Comparison of ENCODE assay signal across 8 cellular contexts in the genomic region with DNA sequence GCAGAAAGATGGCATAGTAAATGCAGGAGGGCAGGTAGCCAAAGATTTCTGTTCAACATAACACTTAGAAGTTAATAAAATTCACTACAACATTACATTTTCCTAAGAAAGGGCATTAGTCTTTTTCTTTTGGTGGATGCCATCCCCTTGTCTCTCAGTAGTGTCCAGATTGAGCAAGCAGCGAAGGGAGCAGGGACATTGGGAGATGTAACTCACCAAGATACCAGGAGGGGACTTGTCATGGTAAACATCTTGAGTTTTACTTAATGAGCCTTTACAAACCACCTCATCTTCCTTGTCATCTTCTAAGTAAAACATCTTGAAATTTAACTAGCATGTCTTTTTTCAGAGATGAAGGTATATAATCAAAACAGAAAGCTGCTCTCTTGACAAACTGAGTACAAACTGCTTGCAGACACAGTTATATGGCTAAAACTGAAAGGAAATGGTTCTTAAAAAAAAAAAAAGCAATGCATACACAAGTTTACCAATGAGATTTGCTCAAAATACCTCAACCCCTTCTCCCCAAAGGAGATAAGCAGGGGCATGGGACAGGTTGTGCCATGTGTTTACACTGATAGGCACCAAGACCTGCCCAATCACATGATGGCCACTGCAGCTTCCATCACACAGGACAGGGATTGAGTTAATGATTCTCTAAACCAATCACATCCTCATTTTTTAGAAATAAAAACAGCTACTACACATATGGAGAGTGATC. TPM values are rescaled to one million over a fixed set of nuclear protein-coding genes. Genes with fewer than 3 reads are reported as not detected.
DNase-seq lines count a peak whose midpoint lies in the region; ATAC-seq and TF ChIP-seq lines count a peak whose summit lies in the region.

No MANE protein-coding gene starts in this region.

- TF ChIP-seq POLR2A in gastrocnemius medialis (IDR thresholded peaks at IDR 0.05), result no peak

- peak overlapping the region; percentile 81 for H3K27ac ChIP-seq in RWPE2 (ENCODE audit: poor library complexity, severe bottlenecking)
- H3K27ac ChIP-seq in endodermal cell (ENCODE audit: low read depth, low read length), result no peak overlapping the region
- peak overlapping the region in 3 of 4 donors; percentile 35 to 79 (median 48) for H3K27ac ChIP-seq in gastrocnemius medialis

- WGBS in endodermal cell (ENCODE audit: insufficient coverage in 1 of 2, insufficient read length in 1 of 2), 2 experiments, result 83 to 100% methylated on average over 1 of the region's 1 CpG

- H3K4me1 Mint-ChIP-seq in endodermal cell, result peaks cover 36% of the 10 kb centered on the region

- peaks cover 2% of the 10 kb centered on the region for H3K36me3 Mint-ChIP-seq in endodermal cell (ENCODE audit: low read depth)

- no peaks in the 10 kb centered on the region for H3K27me3 Mint-ChIP-seq in endodermal cell (ENCODE audit: insufficient read depth)

- no peaks in the 10 kb centered on the region for H3K9me3 Mint-ChIP-seq in endodermal cell

- peak overlapping the region; percentile 44; the same call in 1 of the 2 replicates for H3K4me3 ChIP-seq in GM08714 (ENCODE audit: low read length)
- no peak overlapping the region for H3K4me3 ChIP-seq in RWPE2 (ENCODE audit: severe bottlenecking)
- H3K4me3 ChIP-seq in endodermal cell (ENCODE audit: low read length), result no peak overlapping the region
- no peak overlapping the region for H3K4me3 ChIP-seq in gastrocnemius medialis

- intact Hi-C loops in gastrocnemius medialis (cut with DNase I; ENCODE audit: low total_unique reads), result no loop called here

- in situ Hi-C loops in gastrocnemius medialis (cut with MboI; ENCODE audit: low sequenced_read_pairs in 4 of 4), result no loop called here

- no peaks in the 10 kb centered on the region for H3K9me3 ChIP-seq in RWPE2 (ENCODE audit: severe bottlenecking)
- peaks cover 11% of the 10 kb centered on the region for H3K9me3 ChIP-seq in endodermal cell (ENCODE audit: control insufficient read depth, low read length)
- H3K9me3 ChIP-seq in gastrocnemius medialis, result no peaks in the 10 kb centered on the region

- TF ChIP-seq CTCF in RWPE2 (IDR thresholded peaks at IDR 0.05; ENCODE audit: poor library complexity, severe bottlenecking) (no peak), endodermal cell (conservative IDR thresholded peaks at IDR 0.05) (peak; percentile 39), gastrocnemius medialis (IDR thresholded peaks at IDR 0.05 in 4 of 5, conservative IDR thresholded peaks at IDR 0.05 in 1 of 5) (no peak)

- no peak overlapping the region for H3K9ac ChIP-seq in endodermal cell (ENCODE audit: extremely low read depth, low read length, poor library complexity, severe bottlenecking)

- H3K36me3 ChIP-seq in RWPE2 (ENCODE audit: low read depth) (no peaks in the 10 kb centered on the region), endodermal cell (ENCODE audit: control insufficient read depth, insufficient read depth, low read length) (no peaks in the 10 kb centered on the region), gastrocnemius medialis (no peaks in the 10 kb centered on the region)

- peak overlapping the region; percentile 67 for H3K27ac Mint-ChIP-seq in endodermal cell

- no peak for DNase-seq in RWPE2 (ENCODE audit: low spot score)
- DNase-seq in endodermal cell, result no peak
- no peak for DNase-seq in gastrocnemius medialis
- DNase-seq in HuH-7.5 (ENCODE audit: low spot score), result no peak
- no peak for DNase-seq in NCI-H2196 treated with DMSO at 0.1 percent for 48 hours (lab: John Stamatoyannopoulos, UW; ENCODE audit: unreplicated experiment)
- DNase-seq in stimulated activated CD4-positive, alpha-beta T cell treated with anti-CD3 and anti-CD28 coated beads, Interleukin-15, amount 100 ng/mL, for 24 hours, result no peak
- no peak for DNase-seq in HuH-7 (ENCODE audit: low spot score)

- H3K4me1 ChIP-seq in RWPE2 (ENCODE audit: insufficient read depth, poor library complexity, severe bottlenecking) (peaks cover 30% of the 10 kb centered on the region), endodermal cell (ENCODE audit: control insufficient read depth, insufficient read depth, low read length) (no peaks in the 10 kb centered on the region), gastrocnemius medialis (peaks cover 21 to 36% of the 10 kb centered on the region in 2 donors)

- no peak overlapping the region for H3K4me3 Mint-ChIP-seq in endodermal cell

- H3K27me3 ChIP-seq in RWPE2 (ENCODE audit: insufficient read depth, poor library complexity, severe bottlenecking) (no peaks in the 10 kb centered on the region), endodermal cell (ENCODE audit: control insufficient read depth, insufficient read depth, low read length, poor library complexity, severe bottlenecking) (no peaks in the 10 kb centered on the region), gastrocnemius medialis (no peaks in the 10 kb centered on the region)

- ATAC-seq in RWPE2 (ENCODE audit: low read depth) (no peak), gastrocnemius medialis (no peak)

RNA-seq across cellular contexts. Expression of a gene that starts 30.3 kb away (rescaled TPM):
- total RNA-seq in endodermal cell (10 to 100 TPM; 22.9 to 31.8 TPM), gastrocnemius medialis (1 to 10 TPM; 4.9 to 9.1 (median 8.2) TPM)
- 22.0 TPM for polyA plus RNA-seq in endodermal cell (2013, experiment 1 of 2)
- 24.4 TPM for polyA plus RNA-seq in endodermal cell (2013, experiment 2 of 2)
